ENCODE assay signal across 10 cellular contexts in genomic region chr20:10268636-10269035, GRCh38. TPM values are rescaled to one million over a fixed set of nuclear protein-coding genes. Genes with fewer than 3 reads are reported as not detected.
"Had no signal": no experiment of that assay in that cellular context is flagged by ENCODE, and none has a peak within 500 bp of the region (broad histone marks: within the 10 kb centered on the region; RNA-seq: fewer than 3 reads in every experiment).

No MANE protein-coding gene starts in this region.

- FAIRE-seq: H1, H54 had no signal

- H2AFZ ChIP-seq: GM23248, GM23338 had no signal

- DNase-seq: GM23248, GOT3, H7, H9, HCEC 1CT, HFFc6 had no signal

- H3K9ac ChIP-seq: GM23248 had no signal

- H3K36me3 ChIP-seq: HAP-1 had no signal

- H3K4me3 ChIP-seq: GM23248, GM23338, HAP-1 had no signal

- H3K4me2 ChIP-seq: GM23338 had no signal

- H3K9me3 Mint-ChIP-seq: GM23338, H9, HFFc6 had no signal

- H3K4me3 Mint-ChIP-seq: GM23338, H9, HFFc6 had no signal

- H3K27ac ChIP-seq: GM23248 had no signal

- H3K9me3 ChIP-seq: HAP-1 had no signal

- H3K27ac Mint-ChIP-seq: GM23338, H9, HFFc6 had no signal

RNA-seq across cellular contexts. Expression of gene SNAP25, which starts 50.0 kb away (rescaled TPM):
- total RNA-seq: GM23248 had no signal
